In genomic region chr2:200765139-200765951, GRCh38 we compare ENCODE assay signal across 9 cellular contexts. TPM values are rescaled to one million over a fixed set of nuclear protein-coding genes. Genes with fewer than 3 reads are reported as not detected.
DNase-seq lines count a peak whose midpoint lies in the region; ATAC-seq, FAIRE-seq and TF ChIP-seq lines count a peak whose summit lies in the region.
"Had no signal": no experiment of that assay in that cellular context is flagged by ENCODE, and none has a peak within 500 bp of the region (broad histone marks: within the 10 kb centered on the region; RNA-seq: fewer than 3 reads in every experiment).

No MANE protein-coding gene starts in this region.

- 60% methylated on average over 2 of the region's 2 CpGs for WGBS in suprapubic skin

- no peaks in the 10 kb centered on the region for H3K36me3 Mint-ChIP-seq in endothelial cell (ENCODE audit: low read depth, unreplicated experiment)

- DNase-seq in AG08395 (ENCODE audit: low spot score) (peak; percentile 69), activated T-cell treated with anti-CD3 and anti-CD28 coated beads for 48 hours (ENCODE audit: low read depth) (peak; percentile 46), left ventricle myocardium inferior (no peak), urothelium cell line (ENCODE audit: low spot score) (peak; percentile 50), endothelial cell (ENCODE audit: low spot score) (no peak), suprapubic skin (ENCODE audit: low spot score in 2 of 2) (no peak)

- no peak overlapping the region for H3K4me3 Mint-ChIP-seq in endothelial cell (ENCODE audit: unreplicated experiment)
- H3K4me3 Mint-ChIP-seq: dendritic cell treated with granulocyte-macrophage colony-stimulating factor and Interleukin-4, amounts not matched to agents 40 ng/mL and 50 ng/mL, for 4 days had no signal

- peaks cover 1% of the 10 kb centered on the region for H3K27me3 Mint-ChIP-seq in endothelial cell (ENCODE audit: unreplicated experiment)
- H3K27me3 Mint-ChIP-seq: dendritic cell treated with granulocyte-macrophage colony-stimulating factor and Interleukin-4, amounts not matched to agents 40 ng/mL and 50 ng/mL, for 4 days had no signal

- H3K9me3 ChIP-seq in left ventricle myocardium inferior (replicated peaks) (no peaks in the 10 kb centered on the region), suprapubic skin (no peaks in the 10 kb centered on the region)

- no peaks in the 10 kb centered on the region for H3K9me3 Mint-ChIP-seq in endothelial cell (ENCODE audit: unreplicated experiment)
- H3K9me3 Mint-ChIP-seq: dendritic cell treated with granulocyte-macrophage colony-stimulating factor and Interleukin-4, amounts not matched to agents 40 ng/mL and 50 ng/mL, for 4 days had no signal

- no peak for TF ChIP-seq POLR2A in suprapubic skin (IDR thresholded peaks at IDR 0.05)

- no peak for FAIRE-seq in urothelium cell line (lab: Jason Lieb, UNC)

- H3K27ac Mint-ChIP-seq in endothelial cell (ENCODE audit: unreplicated experiment), result no peak overlapping the region
- H3K27ac Mint-ChIP-seq: dendritic cell treated with granulocyte-macrophage colony-stimulating factor and Interleukin-4, amounts not matched to agents 40 ng/mL and 50 ng/mL, for 4 days had no signal

- H3K4me3 ChIP-seq in left ventricle myocardium inferior (no peak overlapping the region), suprapubic skin (no peak overlapping the region)

- H3K4me1 ChIP-seq in left ventricle myocardium inferior, result peaks cover 11% of the 10 kb centered on the region
- H3K4me1 ChIP-seq in suprapubic skin, result peaks cover 15% of the 10 kb centered on the region

- H3K36me3 ChIP-seq in left ventricle myocardium inferior (no peaks in the 10 kb centered on the region), suprapubic skin (no peaks in the 10 kb centered on the region)

- ATAC-seq in HG02852 (IDR thresholded peaks at IDR 0.05; ENCODE audit: unreplicated experiment) (peak; percentile 44), HG03039 (IDR thresholded peaks at IDR 0.05; ENCODE audit: unreplicated experiment) (no peak)

- TF ChIP-seq EP300 in suprapubic skin (IDR thresholded peaks at IDR 0.05), result no peak

- intact Hi-C loops in left ventricle myocardium inferior (cut with micrococcal nuclease), result no loop called here

- no peak for TF ChIP-seq CTCF in left ventricle myocardium inferior (IDR thresholded peaks at IDR 0.05; ENCODE audit: borderline replicate concordance)
- TF ChIP-seq CTCF in endothelial cell (IDR thresholded peaks at IDR 0.05; ENCODE audit: unreplicated experiment), result no peak
- TF ChIP-seq CTCF in suprapubic skin (IDR thresholded peaks at IDR 0.05), result no peak

- H3K27me3 ChIP-seq in left ventricle myocardium inferior (ENCODE audit: low read depth), result no peaks in the 10 kb centered on the region
- H3K27me3 ChIP-seq in suprapubic skin, result peaks cover 2% of the 10 kb centered on the region

- no peaks in the 10 kb centered on the region for H3K4me1 Mint-ChIP-seq in endothelial cell (ENCODE audit: unreplicated experiment)

- H3K27ac ChIP-seq in left ventricle myocardium inferior (replicated peaks), result peak overlapping the region; percentile 40
- H3K27ac ChIP-seq in suprapubic skin, result no peak overlapping the region

RNA-seq across cellular contexts. Expression of gene BZW1, which starts 46.4 kb away (rescaled TPM):
- total RNA-seq in left ventricle myocardium inferior (63.2 TPM), endothelial cell (ENCODE audit: unreplicated experiment) (302 TPM), suprapubic skin (100 to 1,000 TPM; 103 to 215 (median 137) TPM)

Comparison
In these comparisons a context has a peak if more than half of its experiments do, and no peak if none do; other contexts are left out.
1. DNase-seq: peak in AG08395 (single experiment), activated T-cell treated with anti-CD3 and anti-CD28 coated beads for 48 hours (single experiment) and urothelium cell line (single experiment); none in left ventricle myocardium inferior (single experiment), endothelial cell (single experiment) and suprapubic skin (0 of 2).